Comparison of ENCODE assay signal across 8 cellular contexts in genomic region chr18:13159579-13159978, GRCh38. TPM values are rescaled to one million over a fixed set of nuclear protein-coding genes. Genes with fewer than 3 reads are reported as not detected.
DNase-seq lines count a peak whose midpoint lies in the region; ATAC-seq, FAIRE-seq and TF ChIP-seq lines count a peak whose summit lies in the region.

No MANE protein-coding gene starts in this region.

- H3K4me2 ChIP-seq in HCT116 (ENCODE audit: low read length) (peak overlapping the region; percentile 20; the same call in 1 of the 2 replicates), K562 (ENCODE audit: insufficient read depth, low read length) (no peak overlapping the region)

- intact Hi-C loops in HCT116 (cut with micrococcal nuclease) (loop anchor here (1.0 to 5.0 kb wide), 3 partner anchors 156 to 432 kb away; no protein-coding TSS in a partner anchor), K562 (cut with micrococcal nuclease) (loop anchor here (1.0 to 10.0 kb wide), 3 partner anchors 46 to 425 kb away; no protein-coding TSS in a partner anchor)

- BruUV-seq in HCT116 (replicated peaks; lab: Mats Ljungman, UMichigan) (no TSS peak), K562 (replicated peaks; lab: Mats Ljungman, UMichigan) (no TSS peak)

- no peak for TF ChIP-seq EP300 in K562 (IDR thresholded peaks at IDR 0.05; ENCODE audit: low read length)

- H3K27ac Mint-ChIP-seq in immature natural killer cell: no peak overlapping the region

- in situ Hi-C loops in Caki2 (cut with HindIII; ENCODE audit: low pct_unique_long_range_greater_than_20kb, low sequenced_read_pairs) (no loop called here), K562 (cut with MboI) (loop anchor here (10.0 kb wide), 1 partner anchor 435 kb away; no protein-coding TSS in a partner anchor)

- peaks cover 1 to 19% (median 7%) of the 10 kb centered on the region in 3 donors for H3K27me3 Mint-ChIP-seq in immature natural killer cell (ENCODE audit: low read depth in 3 of 3)

- peaks cover 11 to 24% (median 23%) of the 10 kb centered on the region in 3 donors for H3K36me3 Mint-ChIP-seq in immature natural killer cell

- H3K36me3 ChIP-seq in HCT116 (ENCODE audit: control insufficient read depth in 1 of 2, insufficient read depth in 2 of 2, low read length in 2 of 2) (no peaks in the 10 kb centered on the region; a peak in 1 of 4 replicates), K562 (ENCODE audit: control insufficient read depth, insufficient read depth, low read length) (no peaks in the 10 kb centered on the region)

- TF ChIP-seq CTCF in HCT116 (IDR thresholded peaks at IDR 0.05 in 2 of 3, conservative IDR thresholded peaks at IDR 0.05 in 1 of 3; ENCODE audit: borderline replicate concordance in 1 of 3, insufficient read depth in 1 of 3, low read depth in 2 of 3, low read length in 2 of 3) (peak; percentile 61 to 81 (median 77); a peak in 5 of 6 replicates), K562 (IDR thresholded peaks at IDR 0.05 in 2 of 3, conservative IDR thresholded peaks at IDR 0.05 in 1 of 3; ENCODE audit: insufficient read depth in 2 of 3, low read depth in 1 of 3, low read length in 3 of 3) (peak; percentile 65 to 75 (median 74))

- 2% methylated on average over 5 of the region's 5 CpGs for WGBS in K562 (ENCODE audit: insufficient coverage, low coverage, missing lambda C conversion rate)

- RAD21 ChIA-PET in HCT116 (lab: Charles Lee; ENCODE audit: low non-redundant PET in 1 of 2, low total read pairs in 2 of 2, uncharacterized antibody in 2 of 2, unreplicated experiment in 2 of 2): interaction anchor here in 1 of 2 experiments (0.6 kb wide), 1 partner anchor 719 kb away, joined by 3 read pairs; no protein-coding TSS in a partner anchor

- DNase-seq in Caki2 (ENCODE audit: low read depth): peak; percentile 44
- DNase-seq in HCT116 (ENCODE audit: low read depth, low spot score): peak; percentile 44
- DNase-seq in NCI-H748 treated with DMSO at 0.1 percent for 48 hours (lab: John Stamatoyannopoulos, UW): peak; percentile 60
- DNase-seq in K562 (ENCODE audit: extremely low read depth in 1 of 4, low spot score in 3 of 4): peak; percentile 60 to 73 (median 70)
- DNase-seq in immature natural killer cell: peak; percentile 51 to 59 (median 51)
- DNase-seq in stimulated activated naive CD8-positive, alpha-beta T cell treated with anti-CD3 and anti-CD28 coated beads, Interleukin-15, Interleukin-2, amounts not matched to agents 100 U/mL and 50 U/mL, for 24 hours: no peak

- H4K20me1 ChIP-seq in HCT116 (ENCODE audit: insufficient read depth) (no peaks in the 10 kb centered on the region), K562 (replicated peaks; ENCODE audit: control insufficient read depth, insufficient read depth, low read length) (no peaks in the 10 kb centered on the region; the same call in 1 of the 2 replicates)

- CTCF ChIA-PET in HCT116 (lab: Charles Lee) (interaction anchor here (0.6 to 1.6 kb wide), 13 partner anchors 10 to 832 kb away, joined by 3 to 9 read pairs (median 4); no protein-coding TSS in a partner anchor), K562 (lab: Yijun Ruan, JAX; ENCODE audit: low intra/inter-chr PET ratio) (interaction anchor here (0.6 to 2.8 kb wide), 3 partner anchors 155 to 785 kb away, joined by 3 to 14 read pairs (median 3); no protein-coding TSS in a partner anchor)

- H3K9me3 ChIP-seq in HCT116 (ENCODE audit: control insufficient read depth in 1 of 2, insufficient read depth in 1 of 2, low read depth in 1 of 2, low read length in 2 of 2) (peaks cover 0 to 7% of the 10 kb centered on the region in 2 experiments; a peak in 1 of 4 replicates), K562 (replicated peaks; ENCODE audit: control insufficient read depth, insufficient read depth, low read depth, low read length) (no peaks in the 10 kb centered on the region)

- H3K27ac ChIP-seq in HCT116 (ENCODE audit: low read depth, low read length): no peak overlapping the region
- no peak overlapping the region for H3K27ac ChIP-seq in K562 (ENCODE audit: extremely low read depth, low read depth, low read length)

- POLR2A ChIA-PET in HCT116 (lab: Charles Lee) (no interaction called here), K562 (lab: Yijun Ruan, JAX) (interaction anchor here (0.9 to 1.0 kb wide), 2 partner anchors 10 to 20 kb away, joined by 4 to 6 read pairs; no protein-coding TSS in a partner anchor)

- H3K79me2 ChIP-seq in HCT116 (ENCODE audit: insufficient read depth, low read length) (no peaks in the 10 kb centered on the region), K562 (ENCODE audit: control insufficient read depth, insufficient read depth, low read length) (no peaks in the 10 kb centered on the region)

- H2AFZ ChIP-seq in HCT116 (ENCODE audit: low read depth, low read length, poor library complexity, severe bottlenecking): peak overlapping the region; percentile 8
- no peak overlapping the region for H2AFZ ChIP-seq in K562 (ENCODE audit: low read depth, low read length)

- H3K9me1 ChIP-seq in K562 (ENCODE audit: control insufficient read depth, insufficient read depth, low read length): no peaks in the 10 kb centered on the region

- no peaks in the 10 kb centered on the region for H3K9me2 ChIP-seq in HCT116 (ENCODE audit: insufficient read depth)

- peak; percentile 68 for TF ChIP-seq RAD21 in HCT116 (IDR thresholded peaks at IDR 0.05; ENCODE audit: low read depth)
- TF ChIP-seq RAD21 in K562 (CRISPR knock-in tag; conservative IDR thresholded peaks at IDR 0.05 in 1 of 2, IDR thresholded peaks at IDR 0.05 in 1 of 2): peak; percentile 32 to 67; a peak in 3 of 4 replicates

- peaks cover 8 to 50% (median 36%) of the 10 kb centered on the region in 6 donors for H3K9me3 Mint-ChIP-seq in immature natural killer cell

- H3K4me1 Mint-ChIP-seq in immature natural killer cell: peaks cover 2 to 7% of the 10 kb centered on the region in 2 donors

- H3K4me3 ChIP-seq in HCT116 (replicated peaks in 1 of 2; ENCODE audit: low read depth in 1 of 2, low read length in 2 of 2) (no peak overlapping the region), K562 (no peak overlapping the region)

- H3K27me3 ChIP-seq in HCT116 (ENCODE audit: insufficient read depth, low read length): no peaks in the 10 kb centered on the region
- H3K27me3 ChIP-seq in K562 (ENCODE audit: control insufficient read depth in 2 of 2, insufficient read depth in 2 of 2, low read length in 2 of 2): peaks cover 18 to 35% of the 10 kb centered on the region in 2 experiments

- H3K4me1 ChIP-seq in HCT116 (ENCODE audit: control insufficient read depth in 1 of 2, insufficient read depth in 2 of 2, low read length in 2 of 2): 0 out of 4 replicates have a peak, but pooled peaks cover 0 to 2% of the 10 kb centered on the region in 2 experiments
- H3K4me1 ChIP-seq in K562 (replicated peaks in 1 of 2; ENCODE audit: control insufficient read depth in 2 of 2, insufficient read depth in 2 of 2, low read length in 2 of 2): no peaks in the 10 kb centered on the region; a peak in 1 of 5 replicates

- ATAC-seq in HCT116: peak; percentile 76
- ATAC-seq in K562: peak; percentile 84
- peak; percentile 52 for ATAC-seq in stimulated activated naive CD8-positive, alpha-beta T cell treated with anti-CD3 and anti-CD28 coated beads, Interleukin-15, Interleukin-2, amounts not matched to agents 100 U/mL and 50 U/mL, for 24 hours
- no peak for ATAC-seq in HG02610 (IDR thresholded peaks at IDR 0.05; ENCODE audit: unreplicated experiment)
- ATAC-seq in GM19455 (IDR thresholded peaks at IDR 0.05; ENCODE audit: unreplicated experiment): no peak

- H3K9ac ChIP-seq in HCT116 (ENCODE audit: low read length): no peak overlapping the region
- H3K9ac ChIP-seq in K562 (ENCODE audit: insufficient read depth in 1 of 2, low read depth in 2 of 2, low read length in 2 of 2): no peak overlapping the region

- H3K4me3 Mint-ChIP-seq in immature natural killer cell: no peak overlapping the region

- TF ChIP-seq POLR2A in HCT116 (IDR thresholded peaks at IDR 0.05; ENCODE audit: borderline replicate concordance, extremely low read depth, insufficient read depth, insufficient read length) (no peak), K562 (conservative IDR thresholded peaks at IDR 0.05) (no peak)

- FAIRE-seq in K562 (lab: Jason Lieb, UNC): peak; percentile 90

TF ChIP-seq in K562, 482 proteins besides CTCF, POLR2A, EP300 and RAD21 (continues in another document):
- TF ChIP-seq ATF4 (CRISPR knock-in tag; IDR thresholded peaks at IDR 0.05) (no peak), ZNF76 (CRISPR knock-in tag; IDR thresholded peaks at IDR 0.05; ENCODE audit: borderline replicate concordance) (no peak), CEBPG (CRISPR knock-in tag; IDR thresholded peaks at IDR 0.05) (no peak), CEBPG (tag; conservative IDR thresholded peaks at IDR 0.05 in 1 of 2, IDR thresholded peaks at IDR 0.05 in 1 of 2) (no peak), CBFB (CRISPR knock-in tag; IDR thresholded peaks at IDR 0.05) (no peak)

RNA-seq across cellular contexts. Expression of gene LDLRAD4, which starts 59.0 kb away (rescaled TPM):
- total RNA-seq in Caki2 (2014; rRNA removed; shearing (Covaris generic); ENCODE audit: low replicate concordance): 0.44 TPM in 1 of 2 replicates, not detected in the other
- 1.2 TPM for total RNA-seq in HCT116 (2021; ENCODE audit: unreplicated experiment)
- 0.04 and 0.22 TPM in 2 replicates for polyA plus RNA-seq in HCT116 (2012)
- not detected in 2 replicates for total RNA-seq in K562 (2011; cell fraction: chromatin; rRNA removed; ENCODE audit: low replicate concordance)
- not detected in 2 replicates for total RNA-seq in K562 (2011; cell fraction: nucleolus; rRNA removed)
- not detected in 2 replicates for total RNA-seq in K562 (2011; cell fraction: nucleoplasm; rRNA removed)
- not detected in 2 replicates for total RNA-seq in K562 (2014; rRNA removed)
- not detected in 2 replicates for total RNA-seq in K562 (2014; rRNA removed; fragmentation: Illumina TruSeq; extraction: Trizol)
- total RNA-seq in K562 (2015; rRNA removed; fragmentation: Illumina TruSeq; extraction: Trizol): not detected in 2 replicates
- 0.25 TPM in 1 of 2 replicates, not detected in the other for total RNA-seq in K562 (2021)
- not detected in 2 replicates for polyA plus RNA-seq in K562 (2011; rRNA removed)
- polyA plus RNA-seq in K562 (2011; cell fraction: cytosol; rRNA removed): not detected in 2 replicates
- polyA plus RNA-seq in K562 (2011; cell fraction: nucleus; rRNA removed): not detected in 2 replicates
- 0.07 and 0.96 TPM in 2 replicates for polyA plus RNA-seq in K562 (2012)
- polyA plus RNA-seq in K562 (2014; fragmentation: Illumina TruSeq; extraction: Trizol): not detected in 2 replicates
- polyA plus RNA-seq in K562 (2014; fragmentation: Nextera tagmentation; extraction: Ambion mirVana): under 1 TPM in 1 of 2 experiments, not detected in 1; 0.01 TPM
- not detected in 2 replicates for polyA plus RNA-seq in K562 (2014; rRNA removed)
- not detected in 2 replicates for polyA minus RNA-seq in K562 (2011; rRNA and poly(A)+ RNA removed)
- not detected in 2 replicates for polyA minus RNA-seq in K562 (2011; cell fraction: cytosol; rRNA and poly(A)+ RNA removed)
- polyA minus RNA-seq in K562 (2011; cell fraction: nucleus; rRNA and poly(A)+ RNA removed): not detected in 2 replicates
- 10 to 100 TPM in 1 of 3 donors, 1 to 10 TPM in 2; 4.8 to 11.3 (median 9.6) TPM for polyA plus RNA-seq in immature natural killer cell

Comparison
In these comparisons a context has a peak if more than half of its experiments do, and no peak if none do; other contexts are left out.
1. ATAC-seq: peak in HCT116 (single experiment), K562 (single experiment) and stimulated activated naive CD8-positive, alpha-beta T cell treated with anti-CD3 and anti-CD28 coated beads, Interleukin-15, Interleukin-2, amounts not matched to agents 100 U/mL and 50 U/mL, for 24 hours (single experiment); none in HG02610 (single experiment) and GM19455 (single experiment).